ENCODE assay signal across 1 cellular context in genomic region chr19:44912854-44913253, GRCh38.
TF ChIP-seq lines count a peak whose summit lies in the region.

No MANE protein-coding gene starts in this region.

TF ChIP-seq in HepG2, 621 proteins besides CTCF, POLR2A, EP300 and RAD21 (continued from another document and continues in another):
- TF ChIP-seq, protein P1, sequence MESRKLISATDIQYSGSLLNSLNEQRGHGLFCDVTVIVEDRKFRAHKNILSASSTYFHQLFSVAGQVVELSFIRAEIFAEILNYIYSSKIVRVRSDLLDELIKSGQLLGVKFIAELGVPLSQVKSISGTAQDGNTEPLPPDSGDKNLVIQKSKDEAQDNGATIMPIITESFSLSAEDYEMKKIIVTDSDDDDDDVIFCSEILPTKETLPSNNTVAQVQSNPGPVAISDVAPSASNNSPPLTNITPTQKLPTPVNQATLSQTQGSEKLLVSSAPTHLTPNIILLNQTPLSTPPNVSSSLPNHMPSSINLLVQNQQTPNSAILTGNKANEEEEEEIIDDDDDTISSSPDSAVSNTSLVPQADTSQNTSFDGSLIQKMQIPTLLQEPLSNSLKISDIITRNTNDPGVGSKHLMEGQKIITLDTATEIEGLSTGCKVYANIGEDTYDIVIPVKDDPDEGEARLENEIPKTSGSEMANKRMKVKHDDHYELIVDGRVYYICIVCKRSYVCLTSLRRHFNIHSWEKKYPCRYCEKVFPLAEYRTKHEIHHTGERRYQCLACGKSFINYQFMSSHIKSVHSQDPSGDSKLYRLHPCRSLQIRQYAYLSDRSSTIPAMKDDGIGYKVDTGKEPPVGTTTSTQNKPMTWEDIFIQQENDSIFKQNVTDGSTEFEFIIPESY (CRISPR knock-in tag; IDR thresholded peaks at IDR 0.05): peak; percentile 43; the same call in 1 of the 2 replicates
- TF ChIP-seq RBFOX2 (IDR thresholded peaks at IDR 0.05; ENCODE audit: low read depth, low read length): no peak
- TF ChIP-seq DPF2 (CRISPR knock-in tag; IDR thresholded peaks at IDR 0.05; ENCODE audit: borderline replicate concordance, low read depth): no peak; the same call in none of the 2 replicates
- TF ChIP-seq, protein P2, sequence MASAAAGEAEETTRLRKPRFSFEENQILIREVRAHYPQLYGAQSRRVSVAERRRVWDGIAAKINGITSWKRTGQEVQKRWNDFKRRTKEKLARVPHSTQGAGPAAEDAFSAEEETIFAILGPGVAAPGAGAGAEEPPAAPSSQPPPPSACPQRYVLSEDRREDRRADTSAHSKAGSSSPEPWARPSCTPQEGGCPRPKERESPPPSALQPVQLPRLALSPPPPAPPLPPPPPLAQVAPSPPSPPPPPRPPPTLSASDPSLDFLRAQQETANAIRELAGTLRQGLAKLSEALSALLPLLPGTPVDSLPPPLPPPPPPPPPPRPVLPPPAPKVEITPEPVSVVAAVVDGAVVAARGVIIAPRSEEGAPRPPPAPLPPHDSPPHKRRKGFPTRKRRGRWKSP (CRISPR knock-in tag; IDR thresholded peaks at IDR 0.05): no peak
- TF ChIP-seq NFATC3 (CRISPR knock-in tag; IDR thresholded peaks at IDR 0.05): no peak
- TF ChIP-seq, protein P3, sequence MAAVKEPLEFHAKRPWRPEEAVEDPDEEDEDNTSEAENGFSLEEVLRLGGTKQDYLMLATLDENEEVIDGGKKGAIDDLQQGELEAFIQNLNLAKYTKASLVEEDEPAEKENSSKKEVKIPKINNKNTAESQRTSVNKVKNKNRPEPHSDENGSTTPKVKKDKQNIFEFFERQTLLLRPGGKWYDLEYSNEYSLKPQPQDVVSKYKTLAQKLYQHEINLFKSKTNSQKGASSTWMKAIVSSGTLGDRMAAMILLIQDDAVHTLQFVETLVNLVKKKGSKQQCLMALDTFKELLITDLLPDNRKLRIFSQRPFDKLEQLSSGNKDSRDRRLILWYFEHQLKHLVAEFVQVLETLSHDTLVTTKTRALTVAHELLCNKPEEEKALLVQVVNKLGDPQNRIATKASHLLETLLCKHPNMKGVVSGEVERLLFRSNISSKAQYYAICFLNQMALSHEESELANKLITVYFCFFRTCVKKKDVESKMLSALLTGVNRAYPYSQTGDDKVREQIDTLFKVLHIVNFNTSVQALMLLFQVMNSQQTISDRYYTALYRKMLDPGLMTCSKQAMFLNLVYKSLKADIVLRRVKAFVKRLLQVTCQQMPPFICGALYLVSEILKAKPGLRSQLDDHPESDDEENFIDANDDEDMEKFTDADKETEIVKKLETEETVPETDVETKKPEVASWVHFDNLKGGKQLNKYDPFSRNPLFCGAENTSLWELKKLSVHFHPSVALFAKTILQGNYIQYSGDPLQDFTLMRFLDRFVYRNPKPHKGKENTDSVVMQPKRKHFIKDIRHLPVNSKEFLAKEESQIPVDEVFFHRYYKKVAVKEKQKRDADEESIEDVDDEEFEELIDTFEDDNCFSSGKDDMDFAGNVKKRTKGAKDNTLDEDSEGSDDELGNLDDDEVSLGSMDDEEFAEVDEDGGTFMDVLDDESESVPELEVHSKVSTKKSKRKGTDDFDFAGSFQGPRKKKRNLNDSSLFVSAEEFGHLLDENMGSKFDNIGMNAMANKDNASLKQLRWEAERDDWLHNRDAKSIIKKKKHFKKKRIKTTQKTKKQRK (IDR thresholded peaks at IDR 0.05; ENCODE audit: low read length): no peak
- no peak for TF ChIP-seq TP53 (CRISPR knock-in tag; conservative IDR thresholded peaks at IDR 0.05)
- TF ChIP-seq PHF21A (CRISPR knock-in tag; IDR thresholded peaks at IDR 0.05): peak; percentile 81; the same call in 1 of the 2 replicates
- peak; percentile 33; the same call in 1 of the 2 replicates for TF ChIP-seq ZNF670 (CRISPR knock-in tag; IDR thresholded peaks at IDR 0.05; ENCODE audit: borderline replicate concordance)
- TF ChIP-seq GATA4 (IDR thresholded peaks at IDR 0.05; ENCODE audit: borderline replicate concordance, low read depth): no peak
- TF ChIP-seq ZNF230 (CRISPR knock-in tag; IDR thresholded peaks at IDR 0.05): 0 out of 2 replicates have a peak, but pooled peaks have one; percentile 38
- TF ChIP-seq PBX3 (CRISPR knock-in tag; IDR thresholded peaks at IDR 0.05; ENCODE audit: borderline replicate concordance): no peak
- TF ChIP-seq ZNF850 (CRISPR knock-in tag; conservative IDR thresholded peaks at IDR 0.05): no peak
- TF ChIP-seq ZNF746 (CRISPR knock-in tag; IDR thresholded peaks at IDR 0.05): peak; percentile 97
- no peak for TF ChIP-seq CAMTA2 (CRISPR knock-in tag; IDR thresholded peaks at IDR 0.05; ENCODE audit: borderline replicate concordance)
- TF ChIP-seq ZNF264 (CRISPR knock-in tag; IDR thresholded peaks at IDR 0.05): no peak
- no peak for TF ChIP-seq ZFP37 (CRISPR knock-in tag; IDR thresholded peaks at IDR 0.05; ENCODE audit: borderline replicate concordance)
- TF ChIP-seq RBM39 (IDR thresholded peaks at IDR 0.05; ENCODE audit: low read depth, low read length, poor library complexity, severe bottlenecking): no peak
- TF ChIP-seq IRF2 (CRISPR knock-in tag; IDR thresholded peaks at IDR 0.05): no peak; the same call in 1 of the 2 replicates
- TF ChIP-seq, protein P4, sequence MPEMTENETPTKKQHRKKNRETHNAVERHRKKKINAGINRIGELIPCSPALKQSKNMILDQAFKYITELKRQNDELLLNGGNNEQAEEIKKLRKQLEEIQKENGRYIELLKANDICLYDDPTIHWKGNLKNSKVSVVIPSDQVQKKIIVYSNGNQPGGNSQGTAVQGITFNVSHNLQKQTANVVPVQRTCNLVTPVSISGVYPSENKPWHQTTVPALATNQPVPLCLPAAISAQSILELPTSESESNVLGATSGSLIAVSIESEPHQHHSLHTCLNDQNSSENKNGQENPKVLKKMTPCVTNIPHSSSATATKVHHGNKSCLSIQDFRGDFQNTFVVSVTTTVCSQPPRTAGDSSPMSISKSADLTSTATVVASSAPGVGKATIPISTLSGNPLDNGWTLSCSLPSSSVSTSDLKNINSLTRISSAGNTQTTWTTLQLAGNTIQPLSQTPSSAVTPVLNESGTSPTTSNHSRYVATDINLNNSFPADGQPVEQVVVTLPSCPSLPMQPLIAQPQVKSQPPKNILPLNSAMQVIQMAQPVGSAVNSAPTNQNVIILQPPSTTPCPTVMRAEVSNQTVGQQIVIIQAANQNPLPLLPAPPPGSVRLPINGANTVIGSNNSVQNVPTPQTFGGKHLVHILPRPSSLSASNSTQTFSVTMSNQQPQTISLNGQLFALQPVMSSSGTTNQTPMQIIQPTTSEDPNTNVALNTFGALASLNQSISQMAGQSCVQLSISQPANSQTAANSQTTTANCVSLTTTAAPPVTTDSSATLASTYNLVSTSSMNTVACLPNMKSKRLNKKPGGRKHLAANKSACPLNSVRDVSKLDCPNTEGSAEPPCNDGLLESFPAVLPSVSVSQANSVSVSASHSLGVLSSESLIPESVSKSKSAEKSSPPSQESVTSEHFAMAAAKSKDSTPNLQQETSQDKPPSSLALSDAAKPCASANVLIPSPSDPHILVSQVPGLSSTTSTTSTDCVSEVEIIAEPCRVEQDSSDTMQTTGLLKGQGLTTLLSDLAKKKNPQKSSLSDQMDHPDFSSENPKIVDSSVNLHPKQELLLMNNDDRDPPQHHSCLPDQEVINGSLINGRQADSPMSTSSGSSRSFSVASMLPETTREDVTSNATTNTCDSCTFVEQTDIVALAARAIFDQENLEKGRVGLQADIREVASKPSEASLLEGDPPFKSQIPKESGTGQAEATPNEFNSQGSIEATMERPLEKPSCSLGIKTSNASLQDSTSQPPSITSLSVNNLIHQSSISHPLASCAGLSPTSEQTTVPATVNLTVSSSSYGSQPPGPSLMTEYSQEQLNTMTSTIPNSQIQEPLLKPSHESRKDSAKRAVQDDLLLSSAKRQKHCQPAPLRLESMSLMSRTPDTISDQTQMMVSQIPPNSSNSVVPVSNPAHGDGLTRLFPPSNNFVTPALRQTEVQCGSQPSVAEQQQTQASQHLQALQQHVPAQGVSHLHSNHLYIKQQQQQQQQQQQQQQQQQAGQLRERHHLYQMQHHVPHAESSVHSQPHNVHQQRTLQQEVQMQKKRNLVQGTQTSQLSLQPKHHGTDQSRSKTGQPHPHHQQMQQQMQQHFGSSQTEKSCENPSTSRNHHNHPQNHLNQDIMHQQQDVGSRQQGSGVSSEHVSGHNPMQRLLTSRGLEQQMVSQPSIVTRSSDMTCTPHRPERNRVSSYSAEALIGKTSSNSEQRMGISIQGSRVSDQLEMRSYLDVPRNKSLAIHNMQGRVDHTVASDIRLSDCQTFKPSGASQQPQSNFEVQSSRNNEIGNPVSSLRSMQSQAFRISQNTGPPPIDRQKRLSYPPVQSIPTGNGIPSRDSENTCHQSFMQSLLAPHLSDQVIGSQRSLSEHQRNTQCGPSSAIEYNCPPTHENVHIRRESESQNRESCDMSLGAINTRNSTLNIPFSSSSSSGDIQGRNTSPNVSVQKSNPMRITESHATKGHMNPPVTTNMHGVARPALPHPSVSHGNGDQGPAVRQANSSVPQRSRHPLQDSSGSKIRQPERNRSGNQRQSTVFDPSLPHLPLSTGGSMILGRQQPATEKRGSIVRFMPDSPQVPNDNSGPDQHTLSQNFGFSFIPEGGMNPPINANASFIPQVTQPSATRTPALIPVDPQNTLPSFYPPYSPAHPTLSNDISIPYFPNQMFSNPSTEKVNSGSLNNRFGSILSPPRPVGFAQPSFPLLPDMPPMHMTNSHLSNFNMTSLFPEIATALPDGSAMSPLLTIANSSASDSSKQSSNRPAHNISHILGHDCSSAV (CRISPR knock-in tag; IDR thresholded peaks at IDR 0.05; ENCODE audit: borderline replicate concordance): no peak
- TF ChIP-seq PLSCR1 (CRISPR knock-in tag; IDR thresholded peaks at IDR 0.05; ENCODE audit: borderline replicate concordance): no peak
- no peak for TF ChIP-seq ZNF468 (CRISPR knock-in tag; IDR thresholded peaks at IDR 0.05)
- TF ChIP-seq, protein P5, sequence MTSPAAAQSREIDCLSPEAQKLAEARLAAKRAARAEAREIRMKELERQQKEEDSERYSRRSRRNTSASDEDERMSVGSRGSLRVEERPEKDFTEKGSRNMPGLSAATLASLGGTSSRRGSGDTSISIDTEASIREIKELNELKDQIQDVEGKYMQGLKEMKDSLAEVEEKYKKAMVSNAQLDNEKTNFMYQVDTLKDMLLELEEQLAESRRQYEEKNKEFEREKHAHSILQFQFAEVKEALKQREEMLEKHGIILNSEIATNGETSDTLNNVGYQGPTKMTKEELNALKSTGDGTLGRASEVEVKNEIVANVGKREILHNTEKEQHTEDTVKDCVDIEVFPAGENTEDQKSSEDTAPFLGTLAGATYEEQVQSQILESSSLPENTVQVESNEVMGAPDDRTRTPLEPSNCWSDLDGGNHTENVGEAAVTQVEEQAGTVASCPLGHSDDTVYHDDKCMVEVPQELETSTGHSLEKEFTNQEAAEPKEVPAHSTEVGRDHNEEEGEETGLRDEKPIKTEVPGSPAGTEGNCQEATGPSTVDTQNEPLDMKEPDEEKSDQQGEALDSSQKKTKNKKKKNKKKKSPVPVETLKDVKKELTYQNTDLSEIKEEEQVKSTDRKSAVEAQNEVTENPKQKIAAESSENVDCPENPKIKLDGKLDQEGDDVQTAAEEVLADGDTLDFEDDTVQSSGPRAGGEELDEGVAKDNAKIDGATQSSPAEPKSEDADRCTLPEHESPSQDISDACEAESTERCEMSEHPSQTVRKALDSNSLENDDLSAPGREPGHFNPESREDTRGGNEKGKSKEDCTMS (CRISPR knock-in tag; conservative IDR thresholded peaks at IDR 0.05): no peak
- no peak for TF ChIP-seq ZNF510 (CRISPR knock-in tag; IDR thresholded peaks at IDR 0.05; ENCODE audit: low read depth)
- TF ChIP-seq, protein P6, sequence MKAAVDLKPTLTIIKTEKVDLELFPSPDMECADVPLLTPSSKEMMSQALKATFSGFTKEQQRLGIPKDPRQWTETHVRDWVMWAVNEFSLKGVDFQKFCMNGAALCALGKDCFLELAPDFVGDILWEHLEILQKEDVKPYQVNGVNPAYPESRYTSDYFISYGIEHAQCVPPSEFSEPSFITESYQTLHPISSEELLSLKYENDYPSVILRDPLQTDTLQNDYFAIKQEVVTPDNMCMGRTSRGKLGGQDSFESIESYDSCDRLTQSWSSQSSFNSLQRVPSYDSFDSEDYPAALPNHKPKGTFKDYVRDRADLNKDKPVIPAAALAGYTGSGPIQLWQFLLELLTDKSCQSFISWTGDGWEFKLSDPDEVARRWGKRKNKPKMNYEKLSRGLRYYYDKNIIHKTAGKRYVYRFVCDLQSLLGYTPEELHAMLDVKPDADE (CRISPR knock-in tag; IDR thresholded peaks at IDR 0.05): no peak
- TF ChIP-seq ZNF615 (CRISPR knock-in tag; IDR thresholded peaks at IDR 0.05; ENCODE audit: borderline replicate concordance): no peak
- TF ChIP-seq ZNF280D (CRISPR knock-in tag; IDR thresholded peaks at IDR 0.05): no peak
- TF ChIP-seq NAIF1 (CRISPR knock-in tag; IDR thresholded peaks at IDR 0.05; ENCODE audit: borderline replicate concordance): no peak
- 0 out of 2 replicates have a peak, but pooled peaks have one; percentile 32 for TF ChIP-seq KMT2B (CRISPR knock-in tag; IDR thresholded peaks at IDR 0.05)
- TF ChIP-seq ZNF235 (CRISPR knock-in tag; IDR thresholded peaks at IDR 0.05; ENCODE audit: borderline replicate concordance): no peak
- no peak for TF ChIP-seq ZNF878 (CRISPR knock-in tag; IDR thresholded peaks at IDR 0.05)
- no peak for TF ChIP-seq ATF1 (CRISPR knock-in tag; IDR thresholded peaks at IDR 0.05)
